ENCODE assay signal across 2 cellular contexts in the genomic region with DNA sequence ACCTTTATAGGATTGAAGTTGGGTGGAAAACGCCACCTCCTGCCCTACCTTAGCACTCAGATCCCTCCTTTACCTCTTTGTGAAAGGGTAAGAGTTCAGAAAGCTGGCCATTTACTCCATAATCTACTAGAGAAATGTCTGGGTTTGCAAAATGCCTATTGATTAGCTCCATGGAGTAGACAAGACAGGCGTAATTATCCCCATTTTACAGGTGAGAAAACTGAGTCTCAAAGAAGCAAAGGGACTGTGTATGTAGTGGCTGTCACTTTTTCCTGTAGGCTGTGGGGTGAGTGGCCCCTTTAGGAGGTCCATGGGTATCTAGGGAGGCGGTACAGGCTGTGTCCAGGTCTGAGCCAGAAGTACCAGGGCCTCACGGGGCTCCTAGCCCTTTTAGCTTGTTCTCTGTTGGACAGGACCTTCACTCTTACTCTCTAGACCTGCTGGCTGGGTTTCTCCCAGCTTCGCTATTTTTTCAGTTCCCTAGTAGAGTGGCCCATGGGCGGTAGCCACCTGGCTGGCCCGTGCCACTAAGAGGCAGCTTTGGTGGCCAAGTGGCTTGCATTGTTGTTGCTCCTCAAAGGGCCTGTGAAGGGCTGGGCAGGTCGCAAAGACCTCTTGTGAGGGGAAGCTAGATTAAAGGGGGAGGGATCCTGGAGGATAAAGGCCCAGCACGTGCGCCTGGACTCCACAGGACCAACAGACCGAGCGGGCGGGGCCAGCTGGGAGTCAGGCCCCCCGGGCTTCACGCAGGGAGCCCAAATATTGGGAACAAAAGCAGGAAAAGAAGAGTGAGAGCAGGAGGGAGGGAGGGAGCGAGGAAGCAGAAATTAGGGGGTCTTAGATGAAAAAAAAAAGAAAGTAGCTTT.
TF ChIP-seq lines count a peak whose summit lies in the region.

No MANE protein-coding gene starts in this region.

TF ChIP-seq in GM12878, 131 proteins besides CTCF, POLR2A, EP300 and RAD21 (continued from another document):
- TF ChIP-seq EZH2 (IDR thresholded peaks at IDR 0.05; ENCODE audit: borderline replicate concordance, control insufficient read depth, low read depth, low read length): peak; percentile 94; the same call in 1 of the 2 replicates

TF ChIP-seq in HEK293T, 16 proteins besides CTCF, POLR2A, EP300 and RAD21 (continued from another document):
- TF ChIP-seq ARNT (IDR thresholded peaks at IDR 0.05): no peak
- TF ChIP-seq ZNF384 (IDR thresholded peaks at IDR 0.05): no peak
- no peak for TF ChIP-seq ELF4 (IDR thresholded peaks at IDR 0.05)
- TF ChIP-seq LEF1 (IDR thresholded peaks at IDR 0.05; ENCODE audit: borderline replicate concordance): no peak
- no peak for TF ChIP-seq TARDBP (IDR thresholded peaks at IDR 0.05)
- TF ChIP-seq, protein P1, sequence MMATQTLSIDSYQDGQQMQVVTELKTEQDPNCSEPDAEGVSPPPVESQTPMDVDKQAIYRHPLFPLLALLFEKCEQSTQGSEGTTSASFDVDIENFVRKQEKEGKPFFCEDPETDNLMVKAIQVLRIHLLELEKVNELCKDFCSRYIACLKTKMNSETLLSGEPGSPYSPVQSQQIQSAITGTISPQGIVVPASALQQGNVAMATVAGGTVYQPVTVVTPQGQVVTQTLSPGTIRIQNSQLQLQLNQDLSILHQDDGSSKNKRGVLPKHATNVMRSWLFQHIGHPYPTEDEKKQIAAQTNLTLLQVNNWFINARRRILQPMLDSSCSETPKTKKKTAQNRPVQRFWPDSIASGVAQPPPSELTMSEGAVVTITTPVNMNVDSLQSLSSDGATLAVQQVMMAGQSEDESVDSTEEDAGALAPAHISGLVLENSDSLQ (IDR thresholded peaks at IDR 0.05): no peak
- TF ChIP-seq BHLHE40 (IDR thresholded peaks at IDR 0.05; ENCODE audit: borderline replicate concordance): no peak
